ENCODE assay signal across 1 cellular context in the genomic region with DNA sequence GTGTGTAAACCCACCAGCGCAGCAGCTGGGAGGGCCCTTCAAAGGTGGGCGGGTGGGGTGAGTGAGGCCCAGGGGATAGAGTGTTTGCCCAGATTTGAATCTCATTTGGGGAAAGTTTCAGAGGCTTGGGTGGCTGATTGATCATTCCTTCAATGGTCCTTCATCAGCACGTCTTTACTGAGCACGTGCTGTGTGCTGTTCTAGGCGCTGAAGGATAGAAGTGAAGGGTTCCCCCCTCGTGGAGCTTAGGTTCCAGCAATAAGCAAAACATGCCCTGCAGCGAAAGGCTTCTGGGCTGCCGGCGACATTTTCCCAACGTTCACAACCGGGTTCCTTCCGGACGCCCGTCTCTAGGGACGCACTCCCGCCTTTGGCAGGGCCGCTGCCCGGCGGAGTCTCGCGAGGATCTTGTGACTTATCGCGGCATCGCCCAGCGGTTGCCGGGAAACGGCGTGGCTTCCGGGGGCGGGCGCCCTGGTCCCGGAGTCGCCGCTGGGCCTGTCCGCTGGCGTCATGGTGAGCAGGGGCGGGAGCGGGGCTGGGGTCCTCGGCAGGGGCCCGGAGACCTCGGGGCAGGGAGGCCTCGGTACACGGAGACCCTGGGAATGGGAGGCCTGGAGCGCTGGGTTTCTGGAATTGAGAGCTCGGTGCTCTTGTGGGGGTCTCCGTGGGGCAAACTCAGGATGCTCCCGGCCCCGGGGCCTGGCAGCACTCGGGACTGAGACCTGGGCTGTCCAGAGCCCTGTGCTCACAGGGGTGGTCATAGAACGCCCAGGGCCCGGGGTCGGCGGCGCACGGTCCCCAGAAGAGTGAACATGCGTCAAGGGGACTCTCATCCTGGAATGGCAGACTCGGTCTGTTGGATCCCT.
TF ChIP-seq lines count a peak whose summit lies in the region.

No MANE protein-coding gene starts in this region.

TF ChIP-seq in K562, 482 proteins besides CTCF, POLR2A, EP300 and RAD21 (continued from another document and continues in another):
- peak; percentile 61; the same call in 1 of the 2 replicates for TF ChIP-seq PML (IDR thresholded peaks at IDR 0.05; ENCODE audit: low read length)
- peak; percentile 39; the same call in 1 of the 2 replicates for TF ChIP-seq BHLHE40 (IDR thresholded peaks at IDR 0.05; ENCODE audit: low read length)
- no peak for TF ChIP-seq KLF13 (tag; IDR thresholded peaks at IDR 0.05; ENCODE audit: borderline replicate concordance, low read depth)
- no peak for TF ChIP-seq RBM39 (optimal IDR thresholded peaks at IDR 0.05; ENCODE audit: low read depth, low read length)
- TF ChIP-seq, protein P1, sequence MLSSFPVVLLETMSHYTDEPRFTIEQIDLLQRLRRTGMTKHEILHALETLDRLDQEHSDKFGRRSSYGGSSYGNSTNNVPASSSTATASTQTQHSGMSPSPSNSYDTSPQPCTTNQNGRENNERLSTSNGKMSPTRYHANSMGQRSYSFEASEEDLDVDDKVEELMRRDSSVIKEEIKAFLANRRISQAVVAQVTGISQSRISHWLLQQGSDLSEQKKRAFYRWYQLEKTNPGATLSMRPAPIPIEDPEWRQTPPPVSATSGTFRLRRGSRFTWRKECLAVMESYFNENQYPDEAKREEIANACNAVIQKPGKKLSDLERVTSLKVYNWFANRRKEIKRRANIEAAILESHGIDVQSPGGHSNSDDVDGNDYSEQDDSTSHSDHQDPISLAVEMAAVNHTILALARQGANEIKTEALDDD (IDR thresholded peaks at IDR 0.05) = peak; percentile 71; the same call in 1 of the 2 replicates
- TF ChIP-seq HSF4 (CRISPR knock-in tag; IDR thresholded peaks at IDR 0.05; ENCODE audit: borderline replicate concordance) = no peak
- peak; percentile 89 for TF ChIP-seq EGR1 (conservative IDR thresholded peaks at IDR 0.05)
- TF ChIP-seq ZFP36 (IDR thresholded peaks at IDR 0.05; ENCODE audit: low read depth, low read length, partially characterized antibody) = no peak
- TF ChIP-seq ELF1 (tag; IDR thresholded peaks at IDR 0.05) = peak; percentile 78
- no peak for TF ChIP-seq PRMT5 (CRISPR knock-in tag; IDR thresholded peaks at IDR 0.05)
- TF ChIP-seq TCF7L2 (IDR thresholded peaks at IDR 0.05; ENCODE audit: low read depth, low read length) = no peak
- TF ChIP-seq ZNF316 (IDR thresholded peaks at IDR 0.05) = no peak
- TF ChIP-seq CBX3 (IDR thresholded peaks at IDR 0.05; ENCODE audit: borderline replicate concordance in 1 of 2, low read length in 2 of 2) = peak in 1 of 2 experiments; percentile 69; a peak in 1 of 3 replicates
- TF ChIP-seq HDAC3 (IDR thresholded peaks at IDR 0.05; ENCODE audit: borderline replicate concordance, partially characterized antibody) = peak; percentile 82
- peak; percentile 88 for TF ChIP-seq GATA2 (CRISPR knock-in tag; IDR thresholded peaks at IDR 0.05)
- 0 out of 2 replicates have a peak, but pooled peaks have one; percentile 29 for TF ChIP-seq NR1H2 (CRISPR knock-in tag; IDR thresholded peaks at IDR 0.05)
- no peak for TF ChIP-seq NONO (IDR thresholded peaks at IDR 0.05; ENCODE audit: low read depth in 2 of 2, low read length in 1 of 2)
- TF ChIP-seq TCF3 (CRISPR knock-in tag; IDR thresholded peaks at IDR 0.05) = no peak
- TF ChIP-seq DDX20 (tag; IDR thresholded peaks at IDR 0.05; ENCODE audit: low read depth) = no peak
- TF ChIP-seq, protein P2, sequence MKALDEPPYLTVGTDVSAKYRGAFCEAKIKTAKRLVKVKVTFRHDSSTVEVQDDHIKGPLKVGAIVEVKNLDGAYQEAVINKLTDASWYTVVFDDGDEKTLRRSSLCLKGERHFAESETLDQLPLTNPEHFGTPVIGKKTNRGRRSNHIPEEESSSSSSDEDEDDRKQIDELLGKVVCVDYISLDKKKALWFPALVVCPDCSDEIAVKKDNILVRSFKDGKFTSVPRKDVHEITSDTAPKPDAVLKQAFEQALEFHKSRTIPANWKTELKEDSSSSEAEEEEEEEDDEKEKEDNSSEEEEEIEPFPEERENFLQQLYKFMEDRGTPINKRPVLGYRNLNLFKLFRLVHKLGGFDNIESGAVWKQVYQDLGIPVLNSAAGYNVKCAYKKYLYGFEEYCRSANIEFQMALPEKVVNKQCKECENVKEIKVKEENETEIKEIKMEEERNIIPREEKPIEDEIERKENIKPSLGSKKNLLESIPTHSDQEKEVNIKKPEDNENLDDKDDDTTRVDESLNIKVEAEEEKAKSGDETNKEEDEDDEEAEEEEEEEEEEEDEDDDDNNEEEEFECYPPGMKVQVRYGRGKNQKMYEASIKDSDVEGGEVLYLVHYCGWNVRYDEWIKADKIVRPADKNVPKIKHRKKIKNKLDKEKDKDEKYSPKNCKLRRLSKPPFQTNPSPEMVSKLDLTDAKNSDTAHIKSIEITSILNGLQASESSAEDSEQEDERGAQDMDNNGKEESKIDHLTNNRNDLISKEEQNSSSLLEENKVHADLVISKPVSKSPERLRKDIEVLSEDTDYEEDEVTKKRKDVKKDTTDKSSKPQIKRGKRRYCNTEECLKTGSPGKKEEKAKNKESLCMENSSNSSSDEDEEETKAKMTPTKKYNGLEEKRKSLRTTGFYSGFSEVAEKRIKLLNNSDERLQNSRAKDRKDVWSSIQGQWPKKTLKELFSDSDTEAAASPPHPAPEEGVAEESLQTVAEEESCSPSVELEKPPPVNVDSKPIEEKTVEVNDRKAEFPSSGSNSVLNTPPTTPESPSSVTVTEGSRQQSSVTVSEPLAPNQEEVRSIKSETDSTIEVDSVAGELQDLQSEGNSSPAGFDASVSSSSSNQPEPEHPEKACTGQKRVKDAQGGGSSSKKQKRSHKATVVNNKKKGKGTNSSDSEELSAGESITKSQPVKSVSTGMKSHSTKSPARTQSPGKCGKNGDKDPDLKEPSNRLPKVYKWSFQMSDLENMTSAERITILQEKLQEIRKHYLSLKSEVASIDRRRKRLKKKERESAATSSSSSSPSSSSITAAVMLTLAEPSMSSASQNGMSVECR (CRISPR knock-in tag; IDR thresholded peaks at IDR 0.05) = peak; percentile 69; the same call in 1 of the 2 replicates
- peak; percentile 63; the same call in 1 of the 2 replicates for TF ChIP-seq ZNF766 (CRISPR knock-in tag; conservative IDR thresholded peaks at IDR 0.05)
- TF ChIP-seq ZNF263 (CRISPR knock-in tag; IDR thresholded peaks at IDR 0.05; ENCODE audit: borderline replicate concordance) = 0 out of 2 replicates have a peak, but pooled peaks have one; percentile 32
- TF ChIP-seq SMAD4 (CRISPR knock-in tag; conservative IDR thresholded peaks at IDR 0.05) = peak; percentile 78; the same call in 1 of the 2 replicates
- no peak for TF ChIP-seq NFATC3 (IDR thresholded peaks at IDR 0.05)
- peak; percentile 99 for TF ChIP-seq L3MBTL2 (IDR thresholded peaks at IDR 0.05)
- TF ChIP-seq SUPT5H (IDR thresholded peaks at IDR 0.05) = peak; percentile 76
- TF ChIP-seq, protein P3, sequence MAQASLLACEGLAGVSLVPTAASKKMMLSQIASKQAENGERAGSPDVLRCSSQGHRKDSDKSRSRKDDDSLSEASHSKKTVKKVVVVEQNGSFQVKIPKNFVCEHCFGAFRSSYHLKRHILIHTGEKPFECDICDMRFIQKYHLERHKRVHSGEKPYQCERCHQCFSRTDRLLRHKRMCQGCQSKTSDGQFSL (CRISPR knock-in tag; IDR thresholded peaks at IDR 0.05) = no peak
- TF ChIP-seq, protein P3 (tag; IDR thresholded peaks at IDR 0.05) = no peak
- peak; percentile 58; the same call in 1 of the 2 replicates for TF ChIP-seq GTF2E2 (tag; IDR thresholded peaks at IDR 0.05)
- peak; percentile 90 for TF ChIP-seq RBFOX2 (IDR thresholded peaks at IDR 0.05; ENCODE audit: low read depth, low read length)
- TF ChIP-seq, protein P4, sequence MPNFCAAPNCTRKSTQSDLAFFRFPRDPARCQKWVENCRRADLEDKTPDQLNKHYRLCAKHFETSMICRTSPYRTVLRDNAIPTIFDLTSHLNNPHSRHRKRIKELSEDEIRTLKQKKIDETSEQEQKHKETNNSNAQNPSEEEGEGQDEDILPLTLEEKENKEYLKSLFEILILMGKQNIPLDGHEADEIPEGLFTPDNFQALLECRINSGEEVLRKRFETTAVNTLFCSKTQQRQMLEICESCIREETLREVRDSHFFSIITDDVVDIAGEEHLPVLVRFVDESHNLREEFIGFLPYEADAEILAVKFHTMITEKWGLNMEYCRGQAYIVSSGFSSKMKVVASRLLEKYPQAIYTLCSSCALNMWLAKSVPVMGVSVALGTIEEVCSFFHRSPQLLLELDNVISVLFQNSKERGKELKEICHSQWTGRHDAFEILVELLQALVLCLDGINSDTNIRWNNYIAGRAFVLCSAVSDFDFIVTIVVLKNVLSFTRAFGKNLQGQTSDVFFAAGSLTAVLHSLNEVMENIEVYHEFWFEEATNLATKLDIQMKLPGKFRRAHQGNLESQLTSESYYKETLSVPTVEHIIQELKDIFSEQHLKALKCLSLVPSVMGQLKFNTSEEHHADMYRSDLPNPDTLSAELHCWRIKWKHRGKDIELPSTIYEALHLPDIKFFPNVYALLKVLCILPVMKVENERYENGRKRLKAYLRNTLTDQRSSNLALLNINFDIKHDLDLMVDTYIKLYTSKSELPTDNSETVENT (CRISPR knock-in tag; IDR thresholded peaks at IDR 0.05) = peak; percentile 53
- TF ChIP-seq OTX1 (CRISPR knock-in tag; IDR thresholded peaks at IDR 0.05) = no peak
- peak; percentile 95 for TF ChIP-seq RFX1 (IDR thresholded peaks at IDR 0.05)
- peak; percentile 74 for TF ChIP-seq POLR2AphosphoS5 (IDR thresholded peaks at IDR 0.05; ENCODE audit: control insufficient read depth, insufficient read depth, low read depth, low read length)
- TF ChIP-seq CXXC5 (CRISPR knock-in tag; IDR thresholded peaks at IDR 0.05) = peak; percentile 95
- TF ChIP-seq BRF1 (IDR thresholded peaks at IDR 0.05; ENCODE audit: borderline replicate concordance, extremely low read depth, insufficient read length) = no peak
- TF ChIP-seq ZNF764 (CRISPR knock-in tag; IDR thresholded peaks at IDR 0.05; ENCODE audit: low read depth) = no peak
- TF ChIP-seq, protein P5, sequence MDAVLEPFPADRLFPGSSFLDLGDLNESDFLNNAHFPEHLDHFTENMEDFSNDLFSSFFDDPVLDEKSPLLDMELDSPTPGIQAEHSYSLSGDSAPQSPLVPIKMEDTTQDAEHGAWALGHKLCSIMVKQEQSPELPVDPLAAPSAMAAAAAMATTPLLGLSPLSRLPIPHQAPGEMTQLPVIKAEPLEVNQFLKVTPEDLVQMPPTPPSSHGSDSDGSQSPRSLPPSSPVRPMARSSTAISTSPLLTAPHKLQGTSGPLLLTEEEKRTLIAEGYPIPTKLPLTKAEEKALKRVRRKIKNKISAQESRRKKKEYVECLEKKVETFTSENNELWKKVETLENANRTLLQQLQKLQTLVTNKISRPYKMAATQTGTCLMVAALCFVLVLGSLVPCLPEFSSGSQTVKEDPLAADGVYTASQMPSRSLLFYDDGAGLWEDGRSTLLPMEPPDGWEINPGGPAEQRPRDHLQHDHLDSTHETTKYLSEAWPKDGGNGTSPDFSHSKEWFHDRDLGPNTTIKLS (IDR thresholded peaks at IDR 0.05; ENCODE audit: borderline replicate concordance, low read depth) = peak; percentile 95
- no peak for TF ChIP-seq ATF3 (IDR thresholded peaks at IDR 0.05)
- peak; percentile 73 for TF ChIP-seq ATF3 (CRISPR knock-in tag; conservative IDR thresholded peaks at IDR 0.05)
- TF ChIP-seq MED1 (CRISPR knock-in tag; IDR thresholded peaks at IDR 0.05; ENCODE audit: borderline replicate concordance) = no peak
- TF ChIP-seq SRF (CRISPR knock-in tag; IDR thresholded peaks at IDR 0.05) = peak in 1 of 2 experiments; percentile 58; a peak in 1 of 4 replicates
- TF ChIP-seq ZNF583 (CRISPR knock-in tag; IDR thresholded peaks at IDR 0.05) = peak; percentile 12; the same call in 1 of the 2 replicates
- TF ChIP-seq BACH1 (tag; IDR thresholded peaks at IDR 0.05) = no peak
- no peak for TF ChIP-seq YBX1 (IDR thresholded peaks at IDR 0.05)
- TF ChIP-seq RBM22 (IDR thresholded peaks at IDR 0.05; ENCODE audit: low read depth, low read length, poor library complexity, severe bottlenecking) = peak; percentile 79
- TF ChIP-seq MCM7 (IDR thresholded peaks at IDR 0.05) = no peak
- TF ChIP-seq NFRKB (IDR thresholded peaks at IDR 0.05; ENCODE audit: low read depth) = peak; percentile 66; the same call in 1 of the 2 replicates
- peak; percentile 78 to 85 for TF ChIP-seq MNT (conservative IDR thresholded peaks at IDR 0.05)
- TF ChIP-seq ARHGAP35 (IDR thresholded peaks at IDR 0.05; ENCODE audit: partially characterized antibody) = peak; percentile 96
- peak; percentile 87; the same call in 1 of the 2 replicates for TF ChIP-seq ZBTB7A (IDR thresholded peaks at IDR 0.05; ENCODE audit: borderline replicate concordance, control insufficient read depth, low read depth, low read length)
- TF ChIP-seq ZNF830 (CRISPR knock-in tag; IDR thresholded peaks at IDR 0.05) = no peak
- peak; percentile 30; the same call in 1 of the 2 replicates for TF ChIP-seq JUN (IDR thresholded peaks at IDR 0.05; ENCODE audit: borderline replicate concordance, low read depth, low read length)
- no peak; the same call in 1 of the 2 replicates for TF ChIP-seq JUN (CRISPR knock-in tag; IDR thresholded peaks at IDR 0.05; ENCODE audit: borderline replicate concordance)
- TF ChIP-seq POLR2AphosphoS2 (IDR thresholded peaks at IDR 0.05; ENCODE audit: low read length) = 0 out of 2 replicates have a peak, but pooled peaks have one; percentile 42
- no peak for TF ChIP-seq ADNP (tag; IDR thresholded peaks at IDR 0.05)
- TF ChIP-seq TRIM24 (IDR thresholded peaks at IDR 0.05) = no peak
- TF ChIP-seq MEF2D (tag; conservative IDR thresholded peaks at IDR 0.05; ENCODE audit: low read depth) = 0 out of 2 replicates have a peak, but pooled peaks have one; percentile 38
